In the genomic region with DNA sequence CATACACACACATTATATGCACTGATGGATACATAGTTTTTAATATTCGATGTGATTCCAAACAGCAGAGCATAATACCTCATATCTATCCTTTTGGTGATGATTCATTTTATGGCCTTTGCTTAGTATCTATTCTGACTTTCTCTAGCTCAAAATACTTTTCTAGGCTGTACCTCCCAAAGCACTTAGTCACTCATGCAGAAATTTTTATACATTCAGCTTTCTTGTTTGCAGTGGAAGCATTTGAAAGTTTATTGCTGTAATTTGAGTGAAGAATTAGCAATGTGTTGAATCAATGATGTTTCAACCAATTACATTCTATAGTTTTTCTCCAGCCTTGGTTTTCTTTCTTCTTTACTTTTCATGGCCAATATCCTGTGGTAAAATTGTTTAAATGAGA, we compare ENCODE assay signal across 26 cellular contexts.
"Had no signal": no experiment of that assay in that cellular context is flagged by ENCODE, and none has a peak within 500 bp of the region (broad histone marks: within the 10 kb centered on the region; RNA-seq: fewer than 3 reads in every experiment).

No MANE protein-coding gene starts in this region.

- H3K27me3 ChIP-seq: Peyer's patch had no signal

- H3K4me3 ChIP-seq: Peyer's patch, SJSA1 had no signal

- ATAC-seq: activated CD8-positive, alpha-beta T cell treated with anti-CD3 and anti-CD28 coated beads, Interleukin-2, amount 10 ng/mL, durations not matched to agents 7 days and 5 days; T-helper 17 cell; WTC11 had no signal

- DNase-seq: activated CD4-positive, alpha-beta T cell treated with anti-CD3 and anti-CD28 coated beads for 48 hours; activated CD4-positive, alpha-beta T cell treated with anti-CD3 and anti-CD28 coated beads, Interleukin-2, amount 50 U/mL, for 4 hours; activated CD4-positive, CD25-positive, alpha-beta regulatory T cell treated with anti-CD3 and anti-CD28 coated beads, Interleukin-2, amount 50 U/mL, for 72 hours; activated CD8-positive, alpha-beta memory T cell treated with anti-CD3 and anti-CD28 coated beads, Interleukin-2, amount 50 U/mL, for 48 hours; activated CD8-positive, alpha-beta T cell treated with anti-CD3 and anti-CD28 coated beads, Interleukin-2, amount 10 ng/mL, durations not matched to agents 7 days and 5 days; activated T-cell treated with anti-CD3 and anti-CD28 coated beads, Interleukin-2, amount 50 U/mL, for 1 hour; amygdala; Kasumi-1; KBM-7; NCI-H1092; NCI-H1417 treated with DMSO at 0.1 percent for 48 hours; NCI-H1694; NCI-H2029; NCI-H2107; NCI-H345; NCI-H510A; NCI-H526 treated with DMSO at 0.1 percent for 48 hours; NK-92 treated with Interleukin-12 subunit alpha and Interleukin-12 subunit beta, amount 100 ng/mL, for 24 hours; OCI-M1; Peyer's patch; SHP77; T-helper 17 cell; T-helper 9 cell had no signal

- H3K4me1 ChIP-seq: Peyer's patch, SJSA1 had no signal

- H3K27ac ChIP-seq: Peyer's patch, SJSA1 had no signal

- H3K9me3 ChIP-seq: Peyer's patch, SJSA1 had no signal

- FAIRE-seq: astrocyte had no signal

- H3K36me3 ChIP-seq: Peyer's patch, SJSA1 had no signal
